Comparison of ENCODE assay signal across 25 cellular contexts in the genomic region with DNA sequence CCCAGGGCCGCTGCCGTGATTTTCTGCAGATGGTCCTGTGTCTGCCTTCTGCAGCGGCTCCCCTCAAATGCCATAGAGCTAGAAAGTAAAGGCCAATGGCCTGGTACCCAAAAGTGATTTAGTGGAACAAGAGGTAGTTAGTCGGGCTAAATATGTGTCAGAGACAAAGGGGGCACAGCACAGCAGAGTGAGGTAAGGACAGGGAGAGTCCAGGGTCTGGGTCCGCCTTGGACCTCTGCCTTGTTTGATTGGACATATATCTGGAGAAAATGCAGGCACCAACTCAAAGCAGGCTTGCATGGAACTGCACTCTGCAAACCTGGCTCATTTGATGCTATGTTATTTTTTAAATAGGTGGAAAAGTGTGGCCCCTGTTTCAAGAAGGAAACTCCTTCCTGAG.
DNase-seq lines count a peak whose midpoint lies in the region; ATAC-seq, FAIRE-seq and TF ChIP-seq lines count a peak whose summit lies in the region.
"Had no signal": no experiment of that assay in that cellular context is flagged by ENCODE, and none has a peak within 500 bp of the region (broad histone marks: within the 10 kb centered on the region; RNA-seq: fewer than 3 reads in every experiment).

No MANE protein-coding gene starts in this region.

- H3F3A ChIP-seq in MM.1S (ENCODE audit: insufficient read depth, low read length) = peaks cover 13% of the 10 kb centered on the region

- H3K27me3 Mint-ChIP-seq in effector memory CD8-positive, alpha-beta T cell = peaks cover 19 to 34% of the 10 kb centered on the region in 2 donors
- H3K27me3 Mint-ChIP-seq: B cell had no signal

- H3K4me3 ChIP-seq in DND-41 (ENCODE audit: low read depth in 1 of 2, low read length in 2 of 2) (no peak overlapping the region), MM.1S (ENCODE audit: low read length) (no peak overlapping the region), kidney (ENCODE audit: low read length in 2 of 2) (no peak overlapping the region)

- TF ChIP-seq CTCF in DND-41 (IDR thresholded peaks at IDR 0.05; ENCODE audit: borderline replicate concordance, extremely low read depth, low read length, poor library complexity, severe bottlenecking) (no peak), MM.1S (IDR thresholded peaks at IDR 0.05; ENCODE audit: low read length) (no peak), kidney (IDR thresholded peaks at IDR 0.05; ENCODE audit: borderline replicate concordance, extremely low read depth, insufficient read depth) (no peak)

- H3K27me3 ChIP-seq in DND-41 (ENCODE audit: insufficient read depth, low read length, poor library complexity) (no peaks in the 10 kb centered on the region), MM.1S (replicated peaks; ENCODE audit: insufficient read depth, low read length) (no peaks in the 10 kb centered on the region)

- no peak overlapping the region for H3K4me2 ChIP-seq in DND-41 (ENCODE audit: insufficient read depth, low read length)
- peak overlapping the region; percentile 50 for H3K4me2 ChIP-seq in MM.1S (ENCODE audit: low read depth, low read length)
- H3K4me2 ChIP-seq: SK-N-SH had no signal

- H3K4me1 ChIP-seq in DND-41 (ENCODE audit: insufficient read depth, low read length) (peaks cover 41% of the 10 kb centered on the region), MM.1S (ENCODE audit: low read length) (peaks cover 26% of the 10 kb centered on the region), kidney (ENCODE audit: control insufficient read depth in 1 of 2, insufficient read depth in 1 of 2, low read depth in 1 of 2, low read length in 2 of 2) (no peaks in the 10 kb centered on the region)

- H3K36me3 ChIP-seq in DND-41 (ENCODE audit: insufficient read depth, low read length) (no peaks in the 10 kb centered on the region), MM.1S (replicated peaks; ENCODE audit: insufficient read depth, low read length) (no peaks in the 10 kb centered on the region), kidney (ENCODE audit: control insufficient read depth in 1 of 2, insufficient read depth in 2 of 2, low read length in 2 of 2) (no peaks in the 10 kb centered on the region)

- no peaks in the 10 kb centered on the region for H3K9me2 ChIP-seq in MM.1S (replicated peaks; ENCODE audit: insufficient read depth, low read length)
- H3K9me2 ChIP-seq: SK-N-SH had no signal

- no peak overlapping the region for H3K27ac ChIP-seq in DND-41 (ENCODE audit: low read length)
- peak overlapping the region; percentile 79 for H3K27ac ChIP-seq in MM.1S (ENCODE audit: low read length)
- H3K27ac ChIP-seq in kidney (ENCODE audit: low read depth in 2 of 2, low read length in 2 of 2) = no peak overlapping the region
- H3K27ac ChIP-seq: C4-2B had no signal

- intact Hi-C loops in kidney (cut with DNase I) (no loop called here), posterior vena cava (cut with DNase I) (no loop called here)

- no peaks in the 10 kb centered on the region for H4K20me1 ChIP-seq in DND-41 (ENCODE audit: insufficient read depth, low read length)
- H4K20me1 ChIP-seq in MM.1S (ENCODE audit: insufficient read depth, low read length) = no peaks in the 10 kb centered on the region

- peaks cover 2 to 7% of the 10 kb centered on the region in 2 donors for H3K9me3 Mint-ChIP-seq in effector memory CD8-positive, alpha-beta T cell

- FAIRE-seq in kidney (lab: Jason Lieb, UNC) = no peak
- FAIRE-seq: GM12892, GM19239, HepG2, RCC 7860 had no signal

- H3K4me1 Mint-ChIP-seq in effector memory CD8-positive, alpha-beta T cell (ENCODE audit: low read depth in 2 of 2) = peaks cover 0 to 3% of the 10 kb centered on the region in 2 donors
- H3K4me1 Mint-ChIP-seq: B cell; CD8-positive, alpha-beta memory T cell had no signal

- no peak for ATAC-seq in DND-41 (ENCODE audit: insufficient read depth, low read depth)
- no peak for ATAC-seq in effector memory CD8-positive, alpha-beta T cell (replicated peaks)
- ATAC-seq in HG02981 (IDR thresholded peaks at IDR 0.05; ENCODE audit: unreplicated experiment) = no peak
- ATAC-seq: HepG2 had no signal

- H3K4me3 Mint-ChIP-seq in effector memory CD8-positive, alpha-beta T cell = no peak overlapping the region
- H3K4me3 Mint-ChIP-seq: B cell; CD8-positive, alpha-beta memory T cell had no signal

- H3K9ac ChIP-seq in DND-41 (ENCODE audit: low read depth, low read length) (no peak overlapping the region), MM.1S (ENCODE audit: low read length) (peak overlapping the region; percentile 27; the same call in 1 of the 2 replicates), kidney (ENCODE audit: low read length in 2 of 2) (no peak overlapping the region)
- H3K9ac ChIP-seq: SK-N-SH had no signal

- H3K79me2 ChIP-seq in DND-41 (ENCODE audit: insufficient read depth, low read length) (peaks cover 3% of the 10 kb centered on the region; the same call in 1 of the 2 replicates), MM.1S (ENCODE audit: low read length) (no peaks in the 10 kb centered on the region)

- H2AFZ ChIP-seq in DND-41 (ENCODE audit: low read depth, low read length) = no peak overlapping the region
- no peak overlapping the region for H2AFZ ChIP-seq in MM.1S (ENCODE audit: low read length)

- no peak overlapping the region for H3K27ac Mint-ChIP-seq in effector memory CD8-positive, alpha-beta T cell
- H3K27ac Mint-ChIP-seq: B cell; CD8-positive, alpha-beta memory T cell had no signal

- DNase-seq in DND-41 (peak; percentile 9), MM.1S (no peak), kidney (peak; percentile 51), posterior vena cava (ENCODE audit: low spot score) (peak; percentile 29), AG20443 (ENCODE audit: low spot score) (no peak)
- no peak for DNase-seq in effector memory CD8-positive, alpha-beta T cell
- DNase-seq: Calu3; CD8-positive, alpha-beta memory T cell; DMS79 treated with DMSO at 0.1 percent for 48 hours; Karpas-422; MV-4-11; NCI-H1105; NCI-H1436 treated with DMSO at 0.1 percent for 48 hours; NCI-H1930; NCI-H2107; NCI-H524; NCI-H748 treated with DMSO at 0.1 percent for 48 hours; SK-N-SH had no signal

- H3K9me3 ChIP-seq in DND-41 (ENCODE audit: insufficient read depth, low read length, severe bottlenecking) (peaks cover 26% of the 10 kb centered on the region), MM.1S (replicated peaks; ENCODE audit: insufficient read depth, low read length) (no peaks in the 10 kb centered on the region; the same call in 1 of the 2 replicates), kidney (ENCODE audit: control insufficient read depth in 1 of 2, low read length in 2 of 2) (no peaks in the 10 kb centered on the region)
- H3K9me3 ChIP-seq: SK-N-SH had no signal

- no peaks in the 10 kb centered on the region for H3K36me3 Mint-ChIP-seq in effector memory CD8-positive, alpha-beta T cell (ENCODE audit: insufficient read depth)
- H3K36me3 Mint-ChIP-seq: CD8-positive, alpha-beta memory T cell had no signal

Comparison
In these comparisons a context has a peak if more than half of its experiments do, and no peak if none do; other contexts are left out.
1. DNase-seq: peak in DND-41 (single experiment), kidney (single experiment) and posterior vena cava (single experiment); none in MM.1S (single experiment), effector memory CD8-positive, alpha-beta T cell (0 of 3) and AG20443 (single experiment).